Comparison of ENCODE assay signal across 8 cellular contexts in genomic region chrX:119791437-119792231, GRCh38. TPM values are rescaled to one million over a fixed set of nuclear protein-coding genes. Genes with fewer than 3 reads are reported as not detected.
DNase-seq lines count a peak whose midpoint lies in the region; ATAC-seq and TF ChIP-seq lines count a peak whose summit lies in the region.

Gene RPL39 (minus strand): TSS chrX:119791630. CDS start chrX:119791576, 54 bp downstream.

- H3K36me3 ChIP-seq in adipocyte (ENCODE audit: control insufficient read depth, insufficient read depth, low read length, severe bottlenecking) (peaks cover 9% of the 10 kb centered on the region), cardiac muscle cell (peaks cover 5% of the 10 kb centered on the region), transverse colon (no peaks in the 10 kb centered on the region)

- H3K9ac ChIP-seq in adipocyte (ENCODE audit: low read length): peak within 1 kb of the TSS; percentile 98

- in situ Hi-C loops in GM13976 (cut with MboI; ENCODE audit: low sequenced_read_pairs, unreplicated experiment) (loop anchor here (25.0 kb wide), 1 partner anchor 346 kb away; no protein-coding TSS in a partner anchor), transverse colon (cut with MboI; ENCODE audit: low pct_ligation_motif_present in 1 of 4, low pct_unique_long_range_greater_than_20kb in 1 of 4, low sequenced_read_pairs in 3 of 4) (no loop called here)

- peaks cover 16% of the 10 kb centered on the region for H3K4me1 ChIP-seq in adipocyte (ENCODE audit: control insufficient read depth, insufficient read depth, low read length)
- H3K4me1 ChIP-seq in cardiac muscle cell (ENCODE audit: low read depth): peaks cover 3% of the 10 kb centered on the region
- H3K4me1 ChIP-seq in transverse colon: peaks cover 0 to 34% (median 10%) of the 10 kb centered on the region in 4 donors

- H3K27ac ChIP-seq in cardiac muscle cell (peak within 1 kb of the TSS; percentile 99), transverse colon (peak within 1 kb of the TSS; percentile 81 to 95 (median 94))

- DNase-seq in GM13976 (ENCODE audit: low spot score): peak; percentile 82
- DNase-seq in NCI-H1436 treated with DMSO at 0.1 percent for 48 hours (lab: John Stamatoyannopoulos, UW): peak; percentile 66
- DNase-seq in T follicular helper cell (ENCODE audit: low read depth): peak; percentile 69
- DNase-seq in adipocyte (ENCODE audit: low read depth): peak; percentile 90
- peak; percentile 88 to 92 for DNase-seq in cardiac muscle cell (ENCODE audit: low read depth in 1 of 2, low spot score in 1 of 2)
- DNase-seq in pons (ENCODE audit: low spot score): peak; percentile 89
- peak; percentile 86 for DNase-seq in transverse colon

- peak; percentile 77 for TF ChIP-seq POLR2A in transverse colon (IDR thresholded peaks at IDR 0.05)

- H3K4me3 ChIP-seq in adipocyte (ENCODE audit: low read length) (peak within 1 kb of the TSS; percentile 91), cardiac muscle cell (peak within 1 kb of the TSS; percentile 63), transverse colon (peak within 1 kb of the TSS; percentile 29 to 83 (median 64))

- TF ChIP-seq EP300 in transverse colon (IDR thresholded peaks at IDR 0.05; ENCODE audit: low read depth): no peak

- intact Hi-C loops in transverse colon (cut with DNase I; ENCODE audit: low total_unique reads): no loop called here

- 43% methylated on average over 58 of the region's 58 CpGs; no CpG with 5 or more reads in 1 of the 2 donors for WGBS in transverse colon (ENCODE audit: low coverage in 1 of 2), 2 donors

- H3K9me3 ChIP-seq in adipocyte (ENCODE audit: control insufficient read depth, low read length) (no peaks in the 10 kb centered on the region), cardiac muscle cell (ENCODE audit: low read depth) (no peaks in the 10 kb centered on the region), transverse colon (no peaks in the 10 kb centered on the region)

- H3K27me3 ChIP-seq in adipocyte (replicated peaks; ENCODE audit: control insufficient read depth, insufficient read depth, low read length) (no peaks in the 10 kb centered on the region), cardiac muscle cell (no peaks in the 10 kb centered on the region), transverse colon (no peaks in the 10 kb centered on the region)

- TF ChIP-seq CTCF in GM13976 (IDR thresholded peaks at IDR 0.05; ENCODE audit: borderline replicate concordance, control extremely low read depth, extremely low read depth, insufficient read depth, missing control alignments) (no peak), cardiac muscle cell (IDR thresholded peaks at IDR 0.05; ENCODE audit: low read depth, low read length) (no peak), transverse colon (IDR thresholded peaks at IDR 0.05) (no peak)

- peak; percentile 87 for ATAC-seq in HG02852 (IDR thresholded peaks at IDR 0.05; ENCODE audit: unreplicated experiment)

RNA-seq across cellular contexts. Expression of gene RPL39, which starts in this region (rescaled TPM):
- total RNA-seq in cardiac muscle cell (789 and 2,257 TPM in 2 replicates), transverse colon (1,000 to 10,000 TPM in 2 of 4 donors, 100 to 1,000 TPM in 2; 246 to 2,878 (median 1,753) TPM)
- 735 and 894 TPM in 2 replicates for polyA plus RNA-seq in cardiac muscle cell

Comparison
In these comparisons a context has a peak if more than half of its experiments do, and no peak if none do; other contexts are left out.
1. Peak in every context shown above with its lines: DNase-seq, ATAC-seq, H3K4me3 ChIP-seq and H3K27ac ChIP-seq.